Comparison of ENCODE assay signal across 17 cellular contexts in genomic region chr19:29532956-29533355, GRCh38. TPM values are rescaled to one million over a fixed set of nuclear protein-coding genes. Genes with fewer than 3 reads are reported as not detected.
DNase-seq lines count a peak whose midpoint lies in the region; ATAC-seq and TF ChIP-seq lines count a peak whose summit lies in the region.
"Had no signal": no experiment of that assay in that cellular context is flagged by ENCODE, and none has a peak within 500 bp of the region (broad histone marks: within the 10 kb centered on the region; RNA-seq: fewer than 3 reads in every experiment).

No MANE protein-coding gene starts in this region.

- H3K4me1 Mint-ChIP-seq in activated T-cell treated with anti-CD3 and anti-CD28 coated beads, Interleukin-2, amount 50 U/mL, for 24 hours (ENCODE audit: low read depth): peaks cover 21% of the 10 kb centered on the region
- peaks cover 25 to 29% of the 10 kb centered on the region in 2 experiments for H3K4me1 Mint-ChIP-seq in H9

- no peak overlapping the region for H3K27ac Mint-ChIP-seq in activated T-cell treated with anti-CD3 and anti-CD28 coated beads, Interleukin-2, amount 50 U/mL, for 24 hours
- no peak overlapping the region for H3K27ac Mint-ChIP-seq in H9
- H3K27ac Mint-ChIP-seq: CD4-positive, CD25-positive, alpha-beta regulatory T cell; HFFc6 had no signal

- H4K8ac ChIP-seq in H9 (replicated peaks; ENCODE audit: insufficient read length, low read depth, low read length) (no peak overlapping the region), mesendoderm (ENCODE audit: low read depth, low read length) (no peak overlapping the region)

- no peak overlapping the region for H2BK15ac ChIP-seq in H9 (ENCODE audit: low read depth, low read length)
- H2BK15ac ChIP-seq in mesendoderm (replicated peaks; ENCODE audit: low read depth): no peak overlapping the region

- H3K23ac ChIP-seq in H9 (ENCODE audit: insufficient read length, low read depth, low read length): no peak overlapping the region
- no peak overlapping the region for H3K23ac ChIP-seq in mesendoderm (ENCODE audit: low read length)

- H4K5ac ChIP-seq in H9 (ENCODE audit: insufficient read length, low read depth, low read length) (no peak overlapping the region), mesendoderm (ENCODE audit: low read length) (no peak overlapping the region)

- no peak for ATAC-seq in GM21423 (IDR thresholded peaks at IDR 0.05; ENCODE audit: unreplicated experiment)

- no peaks in the 10 kb centered on the region for H3K36me3 Mint-ChIP-seq in activated T-cell treated with anti-CD3 and anti-CD28 coated beads, Interleukin-2, amount 50 U/mL, for 24 hours (ENCODE audit: low read depth)
- H3K36me3 Mint-ChIP-seq in H9 (ENCODE audit: insufficient read depth in 1 of 3, low read depth in 3 of 3): peaks cover 0 to 4% (median 0%) of the 10 kb centered on the region in 3 experiments; a peak in 1 of 7 replicates
- H3K36me3 Mint-ChIP-seq: CD4-positive, CD25-positive, alpha-beta regulatory T cell had no signal

- no peaks in the 10 kb centered on the region for H3K4me1 ChIP-seq in H9 (ENCODE audit: insufficient read depth, low read length)
- peaks cover 10 to 26% (median 20%) of the 10 kb centered on the region in 6 donors for H3K4me1 ChIP-seq in spleen
- peaks cover 2% of the 10 kb centered on the region for H3K4me1 ChIP-seq in mesendoderm (ENCODE audit: control insufficient read depth, low read depth, low read length)

- TF ChIP-seq POLR2A in spleen (IDR thresholded peaks at IDR 0.05): no peak

- H2AFZ ChIP-seq in H9 (ENCODE audit: low read length): no peak overlapping the region

- H3K4ac ChIP-seq in H9 (ENCODE audit: low read depth, low read length): no peak overlapping the region
- H3K4ac ChIP-seq in mesendoderm (ENCODE audit: low read depth, low read length): no peak overlapping the region

- no CpG with 5 or more reads among the region's 3 CpGs for WGBS in H9 (ENCODE audit: extremely low coverage, insufficient read length, low lambda C conversion rate)
- WGBS in spleen, 5 donors: 73 to 86% (median 81%) methylated on average over 3 of the region's 3 CpGs; no CpG with 5 or more reads in 1 of the 5 donors
- whole genome bisulfite sequencing in mesendoderm (ENCODE audit: extremely low coverage, insufficient coverage, low lambda C conversion rate): no CpG with 5 or more reads among the region's 3 CpGs

- no peak for TF ChIP-seq CTCF in H9 (conservative IDR thresholded peaks at IDR 0.05)
- no peak for TF ChIP-seq CTCF in spleen (IDR thresholded peaks at IDR 0.05 in 8 of 11, conservative IDR thresholded peaks at IDR 0.05 in 3 of 11)

- H3K4me2 ChIP-seq in H9 (ENCODE audit: insufficient read depth, insufficient read length, low read length): no peak overlapping the region
- no peak overlapping the region for H3K4me2 ChIP-seq in mesendoderm (ENCODE audit: low read length)
- H3K4me2 ChIP-seq: BLaER1 had no signal

- no peak overlapping the region for H4K91ac ChIP-seq in H9 (ENCODE audit: insufficient read length, low read depth, low read length)

- no peak overlapping the region for H3K4me3 ChIP-seq in spleen
- no peak overlapping the region for H3K4me3 ChIP-seq in mesendoderm (ENCODE audit: low read length)
- H3K4me3 ChIP-seq: BLaER1 had no signal

- H4K20me1 ChIP-seq in H9 (ENCODE audit: control insufficient read depth, insufficient read depth, insufficient read length): no peaks in the 10 kb centered on the region

- no peak overlapping the region for H2BK120ac ChIP-seq in H9 (ENCODE audit: low read depth, low read length, poor library complexity, severe bottlenecking)
- H2BK120ac ChIP-seq in mesendoderm (ENCODE audit: low read depth, low read length): no peak overlapping the region

- H3K79me2 ChIP-seq in H9 (ENCODE audit: insufficient read depth, low read length) (no peaks in the 10 kb centered on the region), mesendoderm (ENCODE audit: control insufficient read depth, insufficient read depth, low read length) (no peaks in the 10 kb centered on the region)

- DNase-seq in activated T-cell treated with anti-CD3 and anti-CD28 coated beads, Interleukin-2, amount 50 U/mL, for 24 hours: peak; percentile 12
- no peak for DNase-seq in activated T-cell treated with anti-CD3 and anti-CD28 coated beads, Interleukin-2, amount 50 U/mL, for 1 hour
- DNase-seq in H9: peak; percentile 7
- DNase-seq in mesenteric fat pad (ENCODE audit: low spot score): peak; percentile 74
- peak; percentile 46 for DNase-seq in spleen
- DNase-seq in CD1c-positive myeloid dendritic cell (ENCODE audit: extremely low spot score): no peak
- no peak for DNase-seq in mesendoderm
- DNase-seq: 8988T; AML-193; CD4-positive, CD25-positive, alpha-beta regulatory T cell; DMS53; GF-D8; HCEC 1CT; HFFc6 had no signal

- peaks cover 70% of the 10 kb centered on the region for H3K27me3 Mint-ChIP-seq in activated T-cell treated with anti-CD3 and anti-CD28 coated beads, Interleukin-2, amount 50 U/mL, for 24 hours
- peaks cover 89% of the 10 kb centered on the region for H3K27me3 Mint-ChIP-seq in H9 (ENCODE audit: low read depth)

- H3K79me1 ChIP-seq in H9 (ENCODE audit: insufficient read depth, low read depth, low read length, poor library complexity, severe bottlenecking) (no peaks in the 10 kb centered on the region), mesendoderm (ENCODE audit: low read length) (no peaks in the 10 kb centered on the region)

- no peak overlapping the region for H3K4me3 Mint-ChIP-seq in activated T-cell treated with anti-CD3 and anti-CD28 coated beads, Interleukin-2, amount 50 U/mL, for 24 hours
- no peak overlapping the region for H3K4me3 Mint-ChIP-seq in H9
- H3K4me3 Mint-ChIP-seq: CD4-positive, CD25-positive, alpha-beta regulatory T cell; HFFc6 had no signal

- no peak overlapping the region for H2BK12ac ChIP-seq in H9 (ENCODE audit: insufficient read length, low read depth, low read length)

- no peak overlapping the region for H3K14ac ChIP-seq in H9 (ENCODE audit: insufficient read depth, low read length)

- H3K9me3 Mint-ChIP-seq in activated T-cell treated with anti-CD3 and anti-CD28 coated beads, Interleukin-2, amount 50 U/mL, for 24 hours: peaks cover 2% of the 10 kb centered on the region
- H3K9me3 Mint-ChIP-seq in H9: peaks cover 3 to 4% of the 10 kb centered on the region in 2 experiments; a peak in 3 of 5 replicates
- H3K9me3 Mint-ChIP-seq: HFFc6 had no signal

- H3K27me3 ChIP-seq in H9 (ENCODE audit: insufficient read depth, low read length) (peaks cover 27% of the 10 kb centered on the region), spleen (replicated peaks in 1 of 7) (peaks cover 10 to 87% (median 49%) of the 10 kb centered on the region in 7 donors), mesendoderm (ENCODE audit: insufficient read depth, low read length, poor library complexity) (peaks cover 20% of the 10 kb centered on the region)

- H3K27ac ChIP-seq in H9 (ENCODE audit: insufficient read length, low read depth, low read length): no peak overlapping the region
- H3K27ac ChIP-seq in spleen: no peak overlapping the region
- H3K27ac ChIP-seq in mesendoderm (ENCODE audit: low read depth, low read length): no peak overlapping the region
- H3K27ac ChIP-seq: BLaER1 had no signal

- intact Hi-C loops in spleen (cut with DNase I; ENCODE audit: low total_unique reads): no loop called here

- H2AK5ac ChIP-seq in H9 (ENCODE audit: insufficient read length, low read length): no peak overlapping the region
- H2AK5ac ChIP-seq in mesendoderm (ENCODE audit: low read length): no peak overlapping the region

- H3K56ac ChIP-seq in H9 (ENCODE audit: insufficient read length, low read depth, low read length) (no peak overlapping the region), mesendoderm (ENCODE audit: low read length) (no peak overlapping the region)

- H3K36me3 ChIP-seq in spleen (no peaks in the 10 kb centered on the region), mesendoderm (ENCODE audit: control insufficient read depth, insufficient read depth, low read length) (no peaks in the 10 kb centered on the region)
- H3K36me3 ChIP-seq: BLaER1 had no signal

- H2BK5ac ChIP-seq in H9 (ENCODE audit: insufficient read length, low read length): no peak overlapping the region
- H2BK5ac ChIP-seq in mesendoderm (ENCODE audit: low read length): no peak overlapping the region

- H3K9me3 ChIP-seq in H9 (ENCODE audit: control insufficient read depth, low read depth, low read length): no peaks in the 10 kb centered on the region
- peaks cover 0 to 17% (median 0%) of the 10 kb centered on the region in 8 donors for H3K9me3 ChIP-seq in spleen

- no peak overlapping the region for H3T11ph ChIP-seq in H9 (ENCODE audit: low read length)

- H3K18ac ChIP-seq in H9 (ENCODE audit: insufficient read length, low read depth, low read length): no peak overlapping the region
- H3K18ac ChIP-seq in mesendoderm (ENCODE audit: low read length): no peak overlapping the region

- H3K9ac ChIP-seq in H9 (ENCODE audit: extremely low read depth, insufficient read length, low read length): no peak overlapping the region
- H3K9ac ChIP-seq in mesendoderm (ENCODE audit: low read length): no peak overlapping the region
- H3K9ac ChIP-seq: BLaER1 had no signal

- H2BK20ac ChIP-seq in H9 (ENCODE audit: low read depth, low read length, poor library complexity, severe bottlenecking): no peak overlapping the region

- peaks cover 9% of the 10 kb centered on the region for H3K23me2 ChIP-seq in H9 (ENCODE audit: insufficient read length, low read depth, low read length, poor library complexity, severe bottlenecking)

RNA-seq across cellular contexts. Expression of gene VSTM2B, which starts 7.2 kb away (rescaled TPM):
- total RNA-seq in H9 (2021) (0.29 and 0.31 TPM in 2 replicates), mesenteric fat pad (not detected), spleen (not detected)
- not detected for polyA plus RNA-seq in spleen
- 0.13 TPM for polyA plus RNA-seq in mesendoderm (2013, experiment 1 of 2)
- 0.14 TPM for polyA plus RNA-seq in mesendoderm (2013, experiment 2 of 2)
- total RNA-seq: CD4-positive, CD25-positive, alpha-beta regulatory T cell; HFFc6; HT1080 had no signal
- polyA plus RNA-seq: CD4-positive, CD25-positive, alpha-beta regulatory T cell had no signal

Comparison
In these comparisons a context has a peak if more than half of its experiments do, and no peak if none do; other contexts are left out.
1. DNase-seq: peak in activated T-cell treated with anti-CD3 and anti-CD28 coated beads, Interleukin-2, amount 50 U/mL, for 24 hours (single experiment), H9 (single experiment), mesenteric fat pad (single experiment) and spleen (single experiment); none in activated T-cell treated with anti-CD3 and anti-CD28 coated beads, Interleukin-2, amount 50 U/mL, for 1 hour (single experiment), CD1c-positive myeloid dendritic cell (single experiment) and mesendoderm (single experiment).